8 cellular contexts compared by ENCODE assay signal in the genomic region with DNA sequence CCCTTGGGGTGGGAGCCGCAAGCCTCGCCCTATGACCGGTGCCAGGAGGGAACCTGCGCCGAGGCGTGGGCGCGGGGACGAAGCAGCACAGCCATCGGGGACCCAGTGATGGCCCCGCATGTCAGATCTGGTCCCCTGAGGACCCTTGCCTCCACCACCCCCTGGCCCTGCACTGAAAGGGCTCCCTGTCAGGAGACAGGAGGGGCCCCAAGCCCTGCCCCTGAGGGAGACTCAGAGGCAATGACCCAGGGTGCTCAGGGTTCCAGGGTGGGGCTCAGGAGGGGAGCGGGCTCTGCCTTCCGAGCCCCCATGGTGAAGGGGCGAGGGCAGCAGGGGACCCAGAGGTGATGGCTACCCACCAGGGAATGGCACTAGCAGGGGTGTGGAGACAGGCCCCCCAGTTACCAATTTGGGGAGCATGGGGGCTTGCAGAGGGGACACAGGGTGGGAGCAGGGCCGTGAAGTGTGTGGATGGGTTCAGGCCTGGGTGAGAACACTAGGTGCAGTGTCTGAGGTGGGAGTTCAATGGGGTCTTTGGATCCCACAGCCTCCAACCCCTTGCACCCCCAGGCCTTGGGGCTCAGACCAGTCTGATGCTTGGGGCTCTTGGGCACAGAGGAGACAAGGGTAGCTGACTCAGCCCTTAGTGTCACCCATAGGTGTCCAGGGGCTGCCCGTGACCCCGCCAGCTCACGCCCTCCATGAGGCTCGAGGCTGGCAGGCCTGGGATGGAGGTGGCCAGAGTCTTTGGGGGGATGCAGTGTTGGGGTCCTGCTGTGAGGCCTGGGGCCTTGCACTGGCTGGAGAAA. TPM values are rescaled to one million over a fixed set of nuclear protein-coding genes. Genes with fewer than 3 reads are reported as not detected.
DNase-seq lines count a peak whose midpoint lies in the region; ATAC-seq, FAIRE-seq and TF ChIP-seq lines count a peak whose summit lies in the region.

No MANE protein-coding gene starts in this region.

- DNase-seq in Karpas-422 (peak; percentile 45), H1 (ENCODE audit: low read depth in 1 of 2, low spot score in 2 of 2) (no peak), HuH-7 (ENCODE audit: low spot score) (no peak)
- DNase-seq in stimulated activated CD4-positive, alpha-beta T cell treated with anti-CD3 and anti-CD28 coated beads, Interleukin-1b, Interleukin-23, amount 100 ng/mL, for 48 hours: no peak

- TF ChIP-seq CTCF in H1 (IDR thresholded peaks at IDR 0.05; ENCODE audit: control extremely low read depth in 1 of 3, insufficient read depth in 1 of 3, low read depth in 1 of 3, low read length in 3 of 3): no peak

- peaks cover 18 to 27% (median 21%) of the 10 kb centered on the region in 11 experiments for H4K20me1 ChIP-seq in BLaER1 treated with 17β-estradiol and CSF1 and Interleukin-3, amounts not matched to agents 10 nM and 100 nM
- H4K20me1 ChIP-seq in Karpas-422 (ENCODE audit: insufficient read depth, low read depth, low read length) (peaks cover 15% of the 10 kb centered on the region), H1 (replicated peaks in 1 of 2; ENCODE audit: control insufficient read depth in 1 of 2, insufficient read depth in 2 of 2, low read length in 2 of 2) (peaks cover 5 to 7% of the 10 kb centered on the region in 2 experiments)

- peak overlapping the region; percentile 89 to 100 (median 98) for H3K4me2 ChIP-seq in BLaER1 treated with 17β-estradiol and CSF1 and Interleukin-3, amounts not matched to agents 10 nM and 100 nM
- H3K4me2 ChIP-seq in Karpas-422 (ENCODE audit: low read depth, low read length, poor library complexity, severe bottlenecking): peak overlapping the region; percentile 94
- peak overlapping the region; percentile 61 to 82 for H3K4me2 ChIP-seq in H1 (ENCODE audit: insufficient read depth in 1 of 2, low read depth in 2 of 2, low read length in 2 of 2)

- no peaks in the 10 kb centered on the region for H3K27me3 ChIP-seq in BLaER1 treated with 17β-estradiol and CSF1 and Interleukin-3, amounts not matched to agents 10 nM and 100 nM
- H3K27me3 ChIP-seq in Karpas-422 (ENCODE audit: low read length) (no peaks in the 10 kb centered on the region), H1 (replicated peaks in 1 of 4; ENCODE audit: control insufficient read depth in 3 of 4, extremely low read depth in 1 of 4, insufficient read depth in 3 of 4, low read length in 3 of 4) (peaks cover 0 to 16% (median 6%) of the 10 kb centered on the region in 4 experiments; a peak in 5 of 7 replicates), neuron (ENCODE audit: insufficient read depth, low read length) (no peaks in the 10 kb centered on the region)

- POLR2A ChIA-PET in H1 (lab: Charles Lee; ENCODE audit: partially characterized antibody): interaction anchor here (0.5 to 2.5 kb wide), 6 partner anchors 11 to 89 kb away, joined by 3 to 11 read pairs (median 4); a partner anchor contains a TSS

- H2AFZ ChIP-seq in Karpas-422 (ENCODE audit: low read length): peak overlapping the region; percentile 78; the same call in 1 of the 2 replicates
- H2AFZ ChIP-seq in H1 (ENCODE audit: low read length): no peak overlapping the region
- no peak overlapping the region for H2AFZ ChIP-seq in neuron (ENCODE audit: low read depth, low read length)

- peak overlapping the region; percentile 51 for H4K91ac ChIP-seq in H1 (replicated peaks; ENCODE audit: insufficient read length, low read length)

- H3K27ac ChIP-seq in BLaER1 treated with 17β-estradiol and CSF1 and Interleukin-3, amounts not matched to agents 10 nM and 100 nM: peak overlapping the region; percentile 38 to 97 (median 94); a peak in 21 of 22 replicates
- H3K27ac ChIP-seq in Karpas-422 (ENCODE audit: low read length): 0 out of 2 replicates have a peak overlapping the region, but pooled peaks have one; percentile 3
- no peak overlapping the region for H3K27ac ChIP-seq in H1 (ENCODE audit: low read depth, low read length)

- no peak for TF ChIP-seq RAD21 in H1 (IDR thresholded peaks at IDR 0.05 in 1 of 2, conservative IDR thresholded peaks at IDR 0.05 in 1 of 2; ENCODE audit: low read depth in 2 of 2, low read length in 2 of 2)

- CTCF ChIA-PET in H1 (lab: Charles Lee; ENCODE audit: partially characterized antibody): interaction anchor here (0.6 to 1.6 kb wide), 4 partner anchors 11 to 398 kb away, joined by 3 to 4 read pairs (median 4); no protein-coding TSS in a partner anchor

- peak overlapping the region; percentile 66; the same call in 1 of the 2 replicates for H2BK5ac ChIP-seq in H1 (ENCODE audit: low read depth, low read length)

- TF ChIP-seq EP300 in H1 (IDR thresholded peaks at IDR 0.05; ENCODE audit: borderline replicate concordance in 1 of 2, low read depth in 2 of 2, low read length in 2 of 2): no peak

- peak overlapping the region; percentile 78 to 97 (median 90) for H3K4me3 ChIP-seq in BLaER1 treated with 17β-estradiol and CSF1 and Interleukin-3, amounts not matched to agents 10 nM and 100 nM
- H3K4me3 ChIP-seq in Karpas-422 (ENCODE audit: low read length) (peak overlapping the region; percentile 77), H1 (ENCODE audit: extremely low read depth in 1 of 4, insufficient read depth in 2 of 4, low read depth in 3 of 4, low read length in 4 of 4) (peak overlapping the region; percentile 24 to 81 (median 30)), neuron (ENCODE audit: low read length) (peak overlapping the region; percentile 13)

- no peak overlapping the region for H4K5ac ChIP-seq in H1 (ENCODE audit: insufficient read length, low read depth, low read length)

- FAIRE-seq in H1 (lab: Jason Lieb, UNC): no peak

- H2BK15ac ChIP-seq in H1 (ENCODE audit: low read length): peak overlapping the region; percentile 40; the same call in 1 of the 2 replicates

- H3K23me2 ChIP-seq in H1 (ENCODE audit: low read depth, low read length): peaks cover 21% of the 10 kb centered on the region; the same call in 1 of the 2 replicates

- H3K9ac ChIP-seq in BLaER1 treated with 17β-estradiol and CSF1 and Interleukin-3, amounts not matched to agents 10 nM and 100 nM: peak overlapping the region; percentile 80 to 94 (median 88)
- H3K9ac ChIP-seq in Karpas-422 (ENCODE audit: low read length) (peak overlapping the region; percentile 74), H1 (replicated peaks in 1 of 4; ENCODE audit: extremely low read depth in 1 of 4, low read depth in 3 of 4, low read length in 3 of 4) (no peak overlapping the region)

- H3K79me1 ChIP-seq in H1 (ENCODE audit: low read depth, low read length): no peaks in the 10 kb centered on the region

- H3K14ac ChIP-seq in H1 (ENCODE audit: insufficient read length): no peak overlapping the region

- H2BK120ac ChIP-seq in H1 (replicated peaks; ENCODE audit: low read depth, low read length): no peak overlapping the region

- no peak overlapping the region; the same call in 1 of the 2 replicates for H3K18ac ChIP-seq in H1 (ENCODE audit: extremely low read depth, low read length)

- H2AK5ac ChIP-seq in H1 (ENCODE audit: low read depth, low read length): peak overlapping the region; percentile 48; the same call in 1 of the 2 replicates

- WGBS in H1 (ENCODE audit: extremely low coverage in 1 of 2, insufficient coverage in 1 of 2, insufficient read length in 1 of 2, insufficient replicate concordance in 2 of 2, low coverage in 1 of 2, low lambda C conversion rate in 2 of 2, missing lambda C conversion rate in 1 of 2), 2 experiments: 48% methylated on average over 19 of the region's 19 CpGs; no CpG with 5 or more reads in 1 of the 2 experiments

- peak overlapping the region; percentile 69; the same call in 1 of the 2 replicates for H4K8ac ChIP-seq in H1 (ENCODE audit: extremely low read depth, insufficient read depth, low read length)

- H3K23ac ChIP-seq in H1 (ENCODE audit: insufficient read length): no peak overlapping the region

- no peak overlapping the region for H3K4ac ChIP-seq in H1 (replicated peaks; ENCODE audit: insufficient read length, low read depth, low read length)

- H2BK12ac ChIP-seq in H1 (ENCODE audit: low read depth, low read length): peak overlapping the region; percentile 39; the same call in 1 of the 2 replicates

- H3K79me2 ChIP-seq in Karpas-422 (ENCODE audit: low read length): peaks cover 7% of the 10 kb centered on the region; the same call in 1 of the 2 replicates
- no peaks in the 10 kb centered on the region for H3K79me2 ChIP-seq in H1 (ENCODE audit: control insufficient read depth in 1 of 2, insufficient read depth in 2 of 2, low read length in 2 of 2)

- peaks cover 10 to 14% (median 12%) of the 10 kb centered on the region in 11 experiments for H3K36me3 ChIP-seq in BLaER1 treated with 17β-estradiol and CSF1 and Interleukin-3, amounts not matched to agents 10 nM and 100 nM
- H3K36me3 ChIP-seq in Karpas-422 (ENCODE audit: insufficient read depth, low read length) (no peaks in the 10 kb centered on the region; the same call in 1 of the 2 replicates), H1 (ENCODE audit: control insufficient read depth in 2 of 4, insufficient read depth in 4 of 4, low read length in 3 of 4) (peaks cover 0 to 8% (median 2%) of the 10 kb centered on the region in 4 experiments; a peak in 4 of 8 replicates), neuron (ENCODE audit: insufficient read depth, low read length) (peaks cover 10% of the 10 kb centered on the region)

- ATAC-seq in GM19328 (IDR thresholded peaks at IDR 0.05; ENCODE audit: unreplicated experiment) (no peak), GM18519 (IDR thresholded peaks at IDR 0.05; ENCODE audit: low FRiP score, unreplicated experiment) (no peak)

- H3K4me1 ChIP-seq in BLaER1 treated with 17β-estradiol and CSF1 and Interleukin-3, amounts not matched to agents 10 nM and 100 nM: peaks cover 40 to 68% (median 57%) of the 10 kb centered on the region in 10 experiments
- H3K4me1 ChIP-seq in Karpas-422 (ENCODE audit: low read length) (peaks cover 31% of the 10 kb centered on the region), H1 (replicated peaks in 1 of 4; ENCODE audit: control insufficient read depth in 3 of 4, insufficient read depth in 4 of 4, low read length in 3 of 4) (peaks cover 0 to 19% (median 10%) of the 10 kb centered on the region in 4 experiments; a peak in 5 of 7 replicates), neuron (ENCODE audit: insufficient read depth, low read length) (peaks cover 24% of the 10 kb centered on the region)

- no peaks in the 10 kb centered on the region for H3K9me2 ChIP-seq in Karpas-422 (replicated peaks; ENCODE audit: insufficient read depth, low read length)

- no peak overlapping the region for H3K56ac ChIP-seq in H1 (replicated peaks; ENCODE audit: insufficient read length, low read depth, low read length)

- H3K9me3 ChIP-seq in BLaER1 treated with 17β-estradiol and CSF1 and Interleukin-3, amounts not matched to agents 10 nM and 100 nM (replicated peaks in 1 of 11): no peaks in the 10 kb centered on the region
- H3K9me3 ChIP-seq in Karpas-422 (ENCODE audit: low read length) (no peaks in the 10 kb centered on the region), H1 (ENCODE audit: insufficient read depth in 2 of 2, low read depth in 1 of 2, low read length in 1 of 2) (no peaks in the 10 kb centered on the region), neuron (ENCODE audit: low read length) (no peaks in the 10 kb centered on the region)

- H2BK20ac ChIP-seq in H1 (ENCODE audit: low read length): 0 out of 2 replicates have a peak overlapping the region, but pooled peaks have one; percentile 18

- TF ChIP-seq POLR2A in H1 (IDR thresholded peaks at IDR 0.05; ENCODE audit: control extremely low read depth in 1 of 2, low read depth in 2 of 2, low read length in 2 of 2): no peak

RNA-seq across cellular contexts. Expression of a gene that starts 0.5 kb away (rescaled TPM):
- total RNA-seq in Karpas-422 (2014; rRNA removed; shearing (Covaris generic); ENCODE audit: low replicate concordance): 0.37 and 4.6 TPM in 2 replicates
- 1.9 and 2.1 TPM in 2 replicates for total RNA-seq in H1 (2021; fragmentation: NEBNext Ultra II Directional; extraction: Animal tissue kit (Norgen Biotek cat#: 25700))
- 0.94 and 1.6 TPM in 2 replicates for polyA plus RNA-seq in H1 (2011; rRNA removed)
- 1.9 TPM for polyA plus RNA-seq in H1 (2011; cell fraction: cytosol; rRNA removed)
- 8.4 TPM for polyA plus RNA-seq in H1 (2011; cell fraction: nucleus; rRNA removed)
- polyA plus RNA-seq in H1 (2012, experiment 1 of 2): 1.2 to 1.8 TPM (median 1.6 TPM) in 4 replicates
- polyA plus RNA-seq in H1 (2012, experiment 2 of 2): 0.70 TPM
- polyA plus RNA-seq in H1 (2013, experiment 1 of 2): 0.71 TPM
- polyA plus RNA-seq in H1 (2013, experiment 2 of 2): 0.75 TPM
- polyA minus RNA-seq in H1 (2011; rRNA and poly(A)+ RNA removed): 0.68 and 0.88 TPM in 2 replicates
- polyA minus RNA-seq in H1 (2011; cell fraction: cytosol; rRNA and poly(A)+ RNA removed): 0.88 TPM
- polyA minus RNA-seq in H1 (2011; cell fraction: nucleus; rRNA and poly(A)+ RNA removed): 2.4 TPM

RNA-seq across cellular contexts. Expression of a gene that starts 2.5 kb away (rescaled TPM):
- total RNA-seq in Karpas-422 (2014; rRNA removed; shearing (Covaris generic); ENCODE audit: low replicate concordance): 8.5 and 53.1 TPM in 2 replicates
- 54.7 and 60.9 TPM in 2 replicates for total RNA-seq in H1 (2021; fragmentation: NEBNext Ultra II Directional; extraction: Animal tissue kit (Norgen Biotek cat#: 25700))
- polyA plus RNA-seq in H1 (2011; rRNA removed): 44.3 and 63.4 TPM in 2 replicates
- polyA plus RNA-seq in H1 (2011; cell fraction: cytosol; rRNA removed): 47.4 TPM
- polyA plus RNA-seq in H1 (2011; cell fraction: nucleus; rRNA removed): 117 TPM
- polyA plus RNA-seq in H1 (2012, experiment 1 of 2): 63.6 to 78.2 TPM (median 69.2 TPM) in 4 replicates
- 56.3 TPM for polyA plus RNA-seq in H1 (2012, experiment 2 of 2)
- 25.7 TPM for polyA plus RNA-seq in H1 (2013, experiment 1 of 2)
- 26.0 TPM for polyA plus RNA-seq in H1 (2013, experiment 2 of 2)
- polyA minus RNA-seq in H1 (2011; rRNA and poly(A)+ RNA removed): 28.2 and 33.1 TPM in 2 replicates
- polyA minus RNA-seq in H1 (2011; cell fraction: cytosol; rRNA and poly(A)+ RNA removed): 22.0 TPM
- 21.5 TPM for polyA minus RNA-seq in H1 (2011; cell fraction: nucleus; rRNA and poly(A)+ RNA removed)

RNA-seq across cellular contexts. Expression of a gene that starts 22.7 kb away (rescaled TPM):
- 6.2 and 14.3 TPM in 2 replicates for total RNA-seq in Karpas-422 (2014; rRNA removed; shearing (Covaris generic); ENCODE audit: low replicate concordance)
- total RNA-seq in H1 (2021; fragmentation: NEBNext Ultra II Directional; extraction: Animal tissue kit (Norgen Biotek cat#: 25700)): 2.6 and 3.1 TPM in 2 replicates
- 1.6 and 3.6 TPM in 2 replicates for polyA plus RNA-seq in H1 (2011; rRNA removed)
- 1.8 TPM for polyA plus RNA-seq in H1 (2011; cell fraction: cytosol; rRNA removed)
- 18.4 TPM for polyA plus RNA-seq in H1 (2011; cell fraction: nucleus; rRNA removed)
- polyA plus RNA-seq in H1 (2012, experiment 1 of 2): 1.6 to 3.8 TPM (median 2.2 TPM) in 4 replicates
- 1.0 TPM for polyA plus RNA-seq in H1 (2012, experiment 2 of 2)
- polyA plus RNA-seq in H1 (2013, experiment 1 of 2): 1.7 TPM
- polyA plus RNA-seq in H1 (2013, experiment 2 of 2): 1.7 TPM
- 0.29 and 0.38 TPM in 2 replicates for polyA minus RNA-seq in H1 (2011; rRNA and poly(A)+ RNA removed)
- 1.0 TPM for polyA minus RNA-seq in H1 (2011; cell fraction: cytosol; rRNA and poly(A)+ RNA removed)
- 3.9 TPM for polyA minus RNA-seq in H1 (2011; cell fraction: nucleus; rRNA and poly(A)+ RNA removed)

RNA-seq across cellular contexts. Expression of a gene that starts 22.9 kb away (rescaled TPM):
- total RNA-seq in Karpas-422 (2014; rRNA removed; shearing (Covaris generic); ENCODE audit: low replicate concordance): 13.8 and 29.1 TPM in 2 replicates
- total RNA-seq in H1 (2021; fragmentation: NEBNext Ultra II Directional; extraction: Animal tissue kit (Norgen Biotek cat#: 25700)): 20.6 and 22.3 TPM in 2 replicates
- polyA plus RNA-seq in H1 (2011; rRNA removed): 43.9 and 60.6 TPM in 2 replicates
- polyA plus RNA-seq in H1 (2011; cell fraction: cytosol; rRNA removed): 52.5 TPM
- polyA plus RNA-seq in H1 (2011; cell fraction: nucleus; rRNA removed): 130 TPM
- 13.9 to 27.0 TPM (median 25.1 TPM) in 4 replicates for polyA plus RNA-seq in H1 (2012, experiment 1 of 2)
- 16.0 TPM for polyA plus RNA-seq in H1 (2012, experiment 2 of 2)
- polyA plus RNA-seq in H1 (2013, experiment 1 of 2): 16.2 TPM
- polyA plus RNA-seq in H1 (2013, experiment 2 of 2): 15.3 TPM
- 4.3 and 7.4 TPM in 2 replicates for polyA minus RNA-seq in H1 (2011; rRNA and poly(A)+ RNA removed)
- polyA minus RNA-seq in H1 (2011; cell fraction: cytosol; rRNA and poly(A)+ RNA removed): 14.5 TPM
- polyA minus RNA-seq in H1 (2011; cell fraction: nucleus; rRNA and poly(A)+ RNA removed): 19.7 TPM

RNA-seq across cellular contexts. Expression of a gene that starts 30.8 kb away (rescaled TPM):
- total RNA-seq in Karpas-422 (2014; rRNA removed; shearing (Covaris generic); ENCODE audit: low replicate concordance): 59.4 and 107 TPM in 2 replicates
- 49.8 and 53.4 TPM in 2 replicates for total RNA-seq in H1 (2021; fragmentation: NEBNext Ultra II Directional; extraction: Animal tissue kit (Norgen Biotek cat#: 25700))
- 48.7 and 86.4 TPM in 2 replicates for polyA plus RNA-seq in H1 (2011; rRNA removed)
- polyA plus RNA-seq in H1 (2011; cell fraction: cytosol; rRNA removed): 60.1 TPM
- 139 TPM for polyA plus RNA-seq in H1 (2011; cell fraction: nucleus; rRNA removed)
- polyA plus RNA-seq in H1 (2012, experiment 1 of 2): 36.0 to 56.2 TPM (median 54.7 TPM) in 4 replicates
- polyA plus RNA-seq in H1 (2012, experiment 2 of 2): 56.3 TPM
- polyA plus RNA-seq in H1 (2013, experiment 1 of 2): 29.5 TPM
- 27.5 TPM for polyA plus RNA-seq in H1 (2013, experiment 2 of 2)
- 29.0 and 44.4 TPM in 2 replicates for polyA minus RNA-seq in H1 (2011; rRNA and poly(A)+ RNA removed)
- 38.3 TPM for polyA minus RNA-seq in H1 (2011; cell fraction: cytosol; rRNA and poly(A)+ RNA removed)
- 63.2 TPM for polyA minus RNA-seq in H1 (2011; cell fraction: nucleus; rRNA and poly(A)+ RNA removed)

Comparison
In these comparisons a context has a peak if more than half of its experiments do, and no peak if none do; other contexts are left out.
1. H3K4me3 ChIP-seq: peak in every context shown above with its lines; median percentile 90 in BLaER1 treated with 17β-estradiol and CSF1 and Interleukin-3, amounts not matched to agents 10 nM and 100 nM; 77 in Karpas-422; 30 in H1; 13 in neuron.
2. H3K9ac ChIP-seq: peak in BLaER1 treated with 17β-estradiol and CSF1 and Interleukin-3, amounts not matched to agents 10 nM and 100 nM (11 of 11) and Karpas-422 (single experiment); none in H1 (0 of 4).
3. Peak in every context shown above with its lines, with median percentiles within 50 percentile points of each other: H3K4me2 ChIP-seq.